Comparison of ENCODE assay signal across 24 cellular contexts in the genomic region with DNA sequence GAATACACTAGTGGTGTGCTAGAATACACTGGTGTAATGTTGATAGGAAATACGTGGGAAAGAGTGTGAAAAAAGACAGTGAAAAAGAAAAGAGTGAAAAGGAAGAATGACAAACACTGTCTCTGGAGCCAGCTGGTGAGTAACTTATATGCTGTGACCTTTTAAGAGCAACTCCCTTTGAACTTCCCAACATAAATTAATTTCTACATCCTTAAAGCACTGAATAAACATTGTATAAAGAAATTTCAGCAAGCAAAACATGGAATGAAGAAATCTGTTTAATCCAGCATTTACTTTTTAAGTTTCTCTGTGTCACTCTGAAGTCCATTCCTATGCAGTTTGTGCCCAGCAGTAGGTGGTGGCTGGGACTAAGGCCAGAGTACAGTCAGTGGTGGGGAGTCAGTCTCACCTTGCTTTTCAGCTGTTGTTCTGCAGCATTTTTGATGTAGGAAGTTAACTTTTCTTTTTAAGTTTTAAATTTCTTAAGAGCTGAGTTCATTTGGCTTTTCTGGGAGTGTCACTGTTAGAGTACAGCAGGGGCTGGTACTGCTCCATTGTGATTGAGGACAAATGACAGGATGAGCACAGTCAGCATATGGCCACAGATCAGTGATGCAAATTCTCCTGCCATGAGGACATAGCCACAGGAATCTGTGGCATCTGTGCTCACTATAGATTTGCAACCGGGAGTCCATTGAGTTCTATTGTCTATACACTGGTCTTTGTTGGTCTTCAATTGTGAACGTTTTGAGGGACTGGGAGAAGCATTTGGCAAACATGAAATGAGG.
A peak's percentile ranks its signal among the peaks of the same experiment; 100 is the strongest.
DNase-seq lines count a peak whose midpoint lies in the region; ATAC-seq, FAIRE-seq and TF ChIP-seq lines count a peak whose summit lies in the region.
"Had no signal": no experiment of that assay in that cellular context is flagged by ENCODE, and none has a peak within 500 bp of the region (broad histone marks: within the 10 kb centered on the region; RNA-seq: fewer than 3 reads in every experiment).

No MANE protein-coding gene starts in this region.

- H2AK5ac ChIP-seq in trophoblast cell (ENCODE audit: low read length), result no peak overlapping the region

- H3K9me3 ChIP-seq in trophoblast cell (ENCODE audit: insufficient read depth, low read depth, low read length) (peaks cover 15% of the 10 kb centered on the region), spleen (peaks cover 0 to 26% (median 14%) of the 10 kb centered on the region in 8 donors)
- H3K9me3 ChIP-seq: testis had no signal

- H3K4ac ChIP-seq in trophoblast cell (ENCODE audit: low read depth, low read length), result no peak overlapping the region

- H3K9ac ChIP-seq in trophoblast cell (ENCODE audit: low read length), result no peak overlapping the region

- no peak overlapping the region for H4K91ac ChIP-seq in trophoblast cell (ENCODE audit: low read depth, low read length)

- WGBS in trophoblast cell (ENCODE audit: extremely low coverage, insufficient coverage, insufficient read length), result no CpG with 5 or more reads among the region's 3 CpGs
- 34 to 49% (median 41%) methylated on average over 3 of the region's 3 CpGs for WGBS in spleen, 5 donors

- H3K27ac ChIP-seq in trophoblast cell (ENCODE audit: low read depth, low read length) (no peak overlapping the region), spleen (no peak overlapping the region)
- H3K27ac ChIP-seq: dorsolateral prefrontal cortex, gastroesophageal sphincter, testis had no signal

- H2BK120ac ChIP-seq in trophoblast cell (ENCODE audit: insufficient read depth, low read length, poor library complexity), result no peak overlapping the region

- no peaks in the 10 kb centered on the region for H3K36me3 ChIP-seq in trophoblast cell (ENCODE audit: control insufficient read depth in 1 of 2, insufficient read depth in 2 of 2, low read length in 2 of 2)
- no peaks in the 10 kb centered on the region for H3K36me3 ChIP-seq in spleen
- H3K36me3 ChIP-seq: gastroesophageal sphincter had no signal

- in situ Hi-C loops in G401 (cut with HindIII; ENCODE audit: low sequenced_read_pairs), result no loop called here

- intact Hi-C loops in spleen (cut with DNase I; ENCODE audit: low total_unique reads), result no loop called here

- no peaks in the 10 kb centered on the region for H3K79me1 ChIP-seq in trophoblast cell (ENCODE audit: low read length)

- no peak overlapping the region for H4K8ac ChIP-seq in trophoblast cell (ENCODE audit: low read depth, low read length)

- no peak for FAIRE-seq in GM12892 (lab: Jason Lieb, UNC)

- no peak overlapping the region for H4K12ac ChIP-seq in trophoblast cell (ENCODE audit: low read depth, low read length)

- H3K4me1 ChIP-seq in trophoblast cell (ENCODE audit: control insufficient read depth in 1 of 2, insufficient read depth in 2 of 2, low read length in 2 of 2), result no peaks in the 10 kb centered on the region
- H3K4me1 ChIP-seq in spleen, result no peaks in the 10 kb centered on the region
- H3K4me1 ChIP-seq: gastroesophageal sphincter, testis had no signal

- no peak overlapping the region for H2AFZ ChIP-seq in trophoblast cell (ENCODE audit: insufficient read depth, low read length, poor library complexity)

- H3K4me3 ChIP-seq in trophoblast cell (ENCODE audit: low read depth, low read length) (no peak overlapping the region), spleen (no peak overlapping the region)
- H3K4me3 ChIP-seq: dorsolateral prefrontal cortex, gastroesophageal sphincter, testis had no signal

- no peak overlapping the region for H2BK12ac ChIP-seq in trophoblast cell (ENCODE audit: low read length)

- DNase-seq in G401 (ENCODE audit: low spot score) (peak; percentile 3), LHCN-M2 (ENCODE audit: low read depth) (peak; percentile 58), astrocyte of the hippocampus (ENCODE audit: low read depth, low spot score) (peak; percentile 45), trophoblast cell (peak; percentile 37 to 67), spleen (no peak), GM12892 (ENCODE audit: insufficient read length) (no peak)
- no peak for DNase-seq in activated CD8-positive, alpha-beta memory T cell treated with anti-CD3 and anti-CD28 coated beads for 24 hours
- DNase-seq: activated CD4-positive, alpha-beta T cell treated with anti-CD3 and anti-CD28 coated beads for 48 hours; activated CD8-positive, alpha-beta memory T cell treated with anti-CD3 and anti-CD28 coated beads, Interleukin-2, amount 50 U/mL, for 48 hours; activated effector memory CD4-positive, alpha-beta T cell treated with anti-CD3 and anti-CD28 coated beads, Interleukin-2, amount 50 U/mL, for 16 hours; caudate nucleus; DMS79 treated with DMSO at 0.1 percent for 48 hours; dorsolateral prefrontal cortex; erythroblast; immature natural killer cell; MV-4-11; NCI-H2029 treated with DMSO at 0.1 percent for 48 hours; NCI-H446; NK-92 treated with Interleukin-12 subunit alpha and Interleukin-12 subunit beta, amount 100 ng/mL, for 24 hours; occipital lobe; retina; testis had no signal

- no peaks in the 10 kb centered on the region for H3K79me2 ChIP-seq in trophoblast cell (ENCODE audit: control insufficient read depth, insufficient read depth, low read length, poor library complexity)

- H2BK5ac ChIP-seq in trophoblast cell (ENCODE audit: low read depth, low read length, poor library complexity), result no peak overlapping the region

- H3K23ac ChIP-seq in trophoblast cell (ENCODE audit: low read length), result no peak overlapping the region

- H3K14ac ChIP-seq in trophoblast cell (ENCODE audit: low read length), result no peak overlapping the region

- H3K27me3 ChIP-seq in trophoblast cell (ENCODE audit: insufficient read depth, low read length) (no peaks in the 10 kb centered on the region), spleen (replicated peaks in 1 of 7) (no peaks in the 10 kb centered on the region)
- H3K27me3 ChIP-seq: gastroesophageal sphincter, testis had no signal

- no peak for TF ChIP-seq CTCF in spleen (IDR thresholded peaks at IDR 0.05 in 8 of 11, conservative IDR thresholded peaks at IDR 0.05 in 3 of 11)

- no peak for TF ChIP-seq POLR2A in spleen (IDR thresholded peaks at IDR 0.05)
- TF ChIP-seq POLR2A in GM12892 (IDR thresholded peaks at IDR 0.05; ENCODE audit: low read depth, low read length), result no peak

- H3K18ac ChIP-seq in trophoblast cell (ENCODE audit: low read length), result no peak overlapping the region

- no peak overlapping the region for H3K4me2 ChIP-seq in trophoblast cell (ENCODE audit: low read length)

- no peak for ATAC-seq in GM18868 (IDR thresholded peaks at IDR 0.05; ENCODE audit: unreplicated experiment)
- ATAC-seq: gastroesophageal sphincter had no signal

Comparison
In these comparisons a context has a peak if more than half of its experiments do, and no peak if none do; other contexts are left out.
1. DNase-seq: peak in G401 (single experiment), LHCN-M2 (single experiment), astrocyte of the hippocampus (single experiment) and trophoblast cell (2 of 2); none in spleen (single experiment), activated CD8-positive, alpha-beta memory T cell treated with anti-CD3 and anti-CD28 coated beads for 24 hours (single experiment) and GM12892 (single experiment).